Comparison of ENCODE assay signal across 12 cellular contexts in the genomic region with DNA sequence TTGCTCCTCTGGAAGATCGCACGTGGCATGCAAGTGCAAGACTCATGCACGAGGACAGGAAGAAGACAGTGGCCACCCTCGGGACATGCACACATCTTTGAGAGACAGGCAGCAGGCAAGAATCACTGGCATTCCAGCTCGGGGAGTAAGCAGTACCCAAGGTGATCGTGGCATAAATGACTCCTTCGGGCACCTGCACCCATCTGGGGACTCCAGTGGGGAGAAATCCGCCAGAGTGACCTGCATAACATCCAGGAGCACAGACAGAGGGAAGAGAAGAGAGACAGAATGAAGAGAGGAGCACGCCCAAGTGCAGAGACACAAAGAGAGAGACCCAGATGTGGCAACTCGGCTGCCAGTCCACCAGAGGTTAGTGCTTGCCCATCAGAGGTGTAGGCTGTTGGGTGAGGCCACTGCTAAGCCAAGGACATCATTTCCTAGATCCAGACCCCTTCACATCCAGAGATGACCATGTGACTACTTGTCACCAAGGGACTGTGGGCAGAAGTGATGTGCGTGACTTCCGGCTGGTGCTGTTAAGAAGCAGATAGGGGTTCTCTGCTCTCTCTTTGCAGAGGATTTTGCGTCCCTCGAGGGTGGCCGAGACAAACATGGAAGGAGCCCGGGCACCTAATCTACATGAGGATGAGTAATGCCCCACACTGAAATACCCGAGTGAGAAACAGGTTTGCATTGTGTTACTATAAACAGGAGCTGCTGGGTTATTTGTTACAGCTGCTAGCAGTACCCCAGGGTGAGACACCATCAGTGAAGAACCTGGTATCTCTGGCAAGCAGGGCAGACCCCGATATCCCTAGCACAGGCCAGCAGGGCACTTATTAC.
"Had no signal": no experiment of that assay in that cellular context is flagged by ENCODE, and none has a peak within 500 bp of the region (broad histone marks: within the 10 kb centered on the region; RNA-seq: fewer than 3 reads in every experiment).

No MANE protein-coding gene starts in this region.

- H3K4me1 ChIP-seq: upper lobe of left lung had no signal

- H3K9me3 ChIP-seq: left ventricle myocardium inferior, upper lobe of left lung had no signal

- H3K27ac Mint-ChIP-seq: activated CD8-positive, alpha-beta memory T cell treated with anti-CD3 and anti-CD28 coated beads, Interleukin-2, amount 10 ng/mL, durations not matched to agents 7 days and 5 days; activated naive CD8-positive, alpha-beta T cell treated with anti-CD3 and anti-CD28 coated beads for 36 hours; activated T-cell treated with anti-CD3 and anti-CD28 coated beads, Interleukin-2, amount 50 U/mL, for 24 hours; endodermal cell had no signal

- H3K27ac ChIP-seq: left ventricle myocardium inferior, upper lobe of left lung had no signal

- H3K36me3 Mint-ChIP-seq: activated CD8-positive, alpha-beta memory T cell treated with anti-CD3 and anti-CD28 coated beads, Interleukin-2, amount 10 ng/mL, durations not matched to agents 7 days and 5 days; activated naive CD8-positive, alpha-beta T cell treated with anti-CD3 and anti-CD28 coated beads for 36 hours had no signal

- H3K4me1 Mint-ChIP-seq: activated CD8-positive, alpha-beta memory T cell treated with anti-CD3 and anti-CD28 coated beads, Interleukin-2, amount 10 ng/mL, durations not matched to agents 7 days and 5 days; activated naive CD8-positive, alpha-beta T cell treated with anti-CD3 and anti-CD28 coated beads for 36 hours had no signal

- H3K4me3 Mint-ChIP-seq: activated CD8-positive, alpha-beta memory T cell treated with anti-CD3 and anti-CD28 coated beads, Interleukin-2, amount 10 ng/mL, durations not matched to agents 7 days and 5 days; activated naive CD8-positive, alpha-beta T cell treated with anti-CD3 and anti-CD28 coated beads for 36 hours; activated T-cell treated with anti-CD3 and anti-CD28 coated beads, Interleukin-2, amount 50 U/mL, for 24 hours; endodermal cell had no signal

- ATAC-seq: activated CD8-positive, alpha-beta memory T cell treated with anti-CD3 and anti-CD28 coated beads, Interleukin-2, amount 10 ng/mL, durations not matched to agents 7 days and 5 days had no signal

- H3K36me3 ChIP-seq: left ventricle myocardium inferior, upper lobe of left lung had no signal

- DNase-seq: activated CD4-positive, alpha-beta T cell treated with anti-CD3 and anti-CD28 coated beads for 1 hour; activated CD4-positive, alpha-beta T cell treated with anti-CD3 and anti-CD28 coated beads, Interleukin-2, amount 50 U/mL, for 48 hours; activated CD8-positive, alpha-beta memory T cell treated with anti-CD3 and anti-CD28 coated beads, Interleukin-2, amount 10 ng/mL, durations not matched to agents 7 days and 5 days; activated gamma-delta T cell; activated naive CD8-positive, alpha-beta T cell treated with anti-CD3 and anti-CD28 coated beads for 36 hours; activated T-cell treated with anti-CD3 and anti-CD28 coated beads, Interleukin-2, amount 50 U/mL, for 24 hours; foreskin melanocyte; head of caudate nucleus; left ventricle myocardium inferior; mesenchymal stem cell had no signal

- H3K27me3 ChIP-seq: upper lobe of left lung had no signal

- H3K4me3 ChIP-seq: left ventricle myocardium inferior, upper lobe of left lung had no signal

- H3K27me3 Mint-ChIP-seq: activated naive CD8-positive, alpha-beta T cell treated with anti-CD3 and anti-CD28 coated beads for 36 hours; activated T-cell treated with anti-CD3 and anti-CD28 coated beads, Interleukin-2, amount 50 U/mL, for 24 hours had no signal

- H3K9me3 Mint-ChIP-seq: activated naive CD8-positive, alpha-beta T cell treated with anti-CD3 and anti-CD28 coated beads for 36 hours; activated T-cell treated with anti-CD3 and anti-CD28 coated beads, Interleukin-2, amount 50 U/mL, for 24 hours; endodermal cell had no signal
